ENCODE assay signal across 8 cellular contexts in the genomic region with DNA sequence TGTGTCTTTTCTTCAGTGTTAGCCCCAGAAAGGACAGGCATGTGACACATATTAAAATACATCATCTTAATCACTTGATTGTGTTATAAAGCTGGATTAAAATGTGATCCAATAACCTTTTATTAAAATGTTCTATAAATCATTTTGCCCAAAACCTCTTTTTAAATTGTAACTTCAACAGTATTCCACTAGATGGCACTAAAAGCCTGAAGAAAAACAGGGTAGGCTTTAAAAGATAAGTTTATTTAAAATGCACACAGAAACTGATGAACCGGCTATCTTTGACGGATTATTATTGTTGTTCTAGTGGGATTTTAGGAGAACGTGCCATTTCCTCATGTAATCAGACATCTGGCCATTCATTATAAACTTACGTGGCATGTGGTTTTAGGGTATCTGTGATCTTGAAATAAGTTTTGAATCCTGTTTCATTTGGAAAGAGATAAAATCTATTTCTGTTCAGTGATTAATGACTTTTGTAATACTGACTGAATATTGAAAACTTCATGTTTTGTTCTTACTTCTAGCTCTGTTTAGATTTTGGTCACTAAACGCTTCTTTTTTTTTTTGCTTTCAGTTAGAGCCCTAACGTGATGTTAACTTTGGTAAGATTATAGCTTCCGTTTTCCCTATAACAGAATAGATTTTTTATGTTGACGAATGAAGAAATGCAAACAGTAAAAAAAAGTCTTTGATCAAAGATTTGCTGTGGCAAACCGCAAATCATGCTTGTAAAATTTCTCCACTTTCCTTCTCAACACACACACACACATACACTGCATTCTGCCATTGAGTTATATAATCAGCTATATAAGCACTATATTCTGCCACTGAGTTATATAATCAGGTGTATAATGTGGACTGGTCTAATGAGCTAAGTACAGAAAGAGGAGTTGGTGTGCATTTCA. TPM values are rescaled to one million over a fixed set of nuclear protein-coding genes. Genes with fewer than 3 reads are reported as not detected.
DNase-seq lines count a peak whose midpoint lies in the region; ATAC-seq, FAIRE-seq and TF ChIP-seq lines count a peak whose summit lies in the region.

No MANE protein-coding gene starts in this region.

- H3K4me1 Mint-ChIP-seq in activated naive CD8-positive, alpha-beta T cell (ENCODE audit: low read depth), result peaks cover 10% of the 10 kb centered on the region
- peaks cover 10% of the 10 kb centered on the region for H3K4me1 Mint-ChIP-seq in activated naive CD8-positive, alpha-beta T cell treated with anti-CD3 and anti-CD28 coated beads for 36 hours

- no peak for ATAC-seq in HG03196 (IDR thresholded peaks at IDR 0.05; ENCODE audit: unreplicated experiment)
- ATAC-seq in GM21367 (IDR thresholded peaks at IDR 0.05; ENCODE audit: unreplicated experiment), result no peak
- ATAC-seq in GM19455 (IDR thresholded peaks at IDR 0.05; ENCODE audit: unreplicated experiment), result no peak

- peak overlapping the region; percentile 35 for H3K4me3 Mint-ChIP-seq in activated naive CD8-positive, alpha-beta T cell
- no peak overlapping the region for H3K4me3 Mint-ChIP-seq in activated naive CD8-positive, alpha-beta T cell treated with anti-CD3 and anti-CD28 coated beads for 36 hours

- DNase-seq in activated naive CD8-positive, alpha-beta T cell treated with anti-CD3 and anti-CD28 coated beads for 36 hours, result no peak
- peak; percentile 25 for DNase-seq in NCI-H2196 treated with DMSO at 0.1 percent for 48 hours (lab: John Stamatoyannopoulos, UW; ENCODE audit: unreplicated experiment)
- DNase-seq in bronchial epithelial cell (ENCODE audit: low read depth), result peak; percentile 38
- peak; percentile 45 for DNase-seq in medulla oblongata (ENCODE audit: extremely low spot score)

- no peaks in the 10 kb centered on the region for H3K9me3 Mint-ChIP-seq in activated naive CD8-positive, alpha-beta T cell (ENCODE audit: low read depth)
- no peaks in the 10 kb centered on the region for H3K9me3 Mint-ChIP-seq in activated naive CD8-positive, alpha-beta T cell treated with anti-CD3 and anti-CD28 coated beads for 36 hours

- no peaks in the 10 kb centered on the region for H3K36me3 Mint-ChIP-seq in activated naive CD8-positive, alpha-beta T cell
- no peaks in the 10 kb centered on the region for H3K36me3 Mint-ChIP-seq in activated naive CD8-positive, alpha-beta T cell treated with anti-CD3 and anti-CD28 coated beads for 36 hours

- H3K4me3 ChIP-seq in bronchial epithelial cell (ENCODE audit: low read depth, low read length), result no peak overlapping the region

- no peaks in the 10 kb centered on the region for H3K27me3 Mint-ChIP-seq in activated naive CD8-positive, alpha-beta T cell
- H3K27me3 Mint-ChIP-seq in activated naive CD8-positive, alpha-beta T cell treated with anti-CD3 and anti-CD28 coated beads for 36 hours, result no peaks in the 10 kb centered on the region

- TF ChIP-seq CTCF in bronchial epithelial cell (IDR thresholded peaks at IDR 0.05; ENCODE audit: insufficient read depth, low read length, severe bottlenecking), result peak; percentile 4

- no peak overlapping the region for H3K27ac Mint-ChIP-seq in activated naive CD8-positive, alpha-beta T cell
- no peak overlapping the region for H3K27ac Mint-ChIP-seq in activated naive CD8-positive, alpha-beta T cell treated with anti-CD3 and anti-CD28 coated beads for 36 hours

- FAIRE-seq in bronchial epithelial cell (lab: Jason Lieb, UNC), result no peak

- H3K36me3 ChIP-seq in bronchial epithelial cell (ENCODE audit: control insufficient read depth, insufficient read depth, low read length), result no peaks in the 10 kb centered on the region

- H3K27me3 ChIP-seq in bronchial epithelial cell (ENCODE audit: control insufficient read depth, insufficient read depth, low read length), result no peaks in the 10 kb centered on the region

RNA-seq across cellular contexts. Expression of gene VPS50, which starts 13.6 kb away (rescaled TPM):
- 10 to 100 TPM; 18.0 to 18.3 TPM for total RNA-seq in activated naive CD8-positive, alpha-beta T cell treated with anti-CD3 and anti-CD28 coated beads for 36 hours
- total RNA-seq in bronchial epithelial cell, result 26.1 and 33.4 TPM in 2 replicates

RNA-seq across cellular contexts. Expression of gene HEPACAM2, which starts 19.5 kb away (rescaled TPM):
- total RNA-seq in activated naive CD8-positive, alpha-beta T cell treated with anti-CD3 and anti-CD28 coated beads for 36 hours, result not detected
- 0.13 TPM in 1 of 2 replicates, not detected in the other for total RNA-seq in bronchial epithelial cell
